ENCODE assay signal across 3 cellular contexts in genomic region chr2:119148082-119148715, GRCh38.
TF ChIP-seq lines count a peak whose summit lies in the region.

No MANE protein-coding gene starts in this region.

TF ChIP-seq in GM23338, 12 proteins besides CTCF, POLR2A, EP300 and RAD21:
- no peak for TF ChIP-seq EZH2phosphoT487 (IDR thresholded peaks at IDR 0.05; ENCODE audit: unreplicated experiment)
- TF ChIP-seq ETS1 (IDR thresholded peaks at IDR 0.05): no peak

TF ChIP-seq in WTC11, 78 proteins besides CTCF, POLR2A, EP300 and RAD21:
- no peak for TF ChIP-seq OVOL2 (CRISPR knock-in tag; IDR thresholded peaks at IDR 0.05; ENCODE audit: borderline replicate concordance)
- 0 out of 2 replicates have a peak, but pooled peaks have one; percentile 35 for TF ChIP-seq GTF2I (CRISPR knock-in tag; conservative IDR thresholded peaks at IDR 0.05)

TF ChIP-seq in H1, 55 proteins besides CTCF, POLR2A, EP300 and RAD21:
- peak; percentile 87; the same call in 1 of the 2 replicates for TF ChIP-seq KDM1A (IDR thresholded peaks at IDR 0.05; ENCODE audit: borderline replicate concordance, low read length)
- no peak; the same call in 1 of the 2 replicates for TF ChIP-seq MAFK (IDR thresholded peaks at IDR 0.05; ENCODE audit: low read depth, low read length)
- TF ChIP-seq HDAC2 (IDR thresholded peaks at IDR 0.05; ENCODE audit: borderline replicate concordance in 1 of 2, low read depth in 2 of 2, low read length in 2 of 2): 0 out of 4 replicates have a peak, but pooled peaks of 1 of the 2 experiments have one; percentile 73
- TF ChIP-seq SP1 (IDR thresholded peaks at IDR 0.05; ENCODE audit: low read depth, low read length): no peak
